Comparison of ENCODE assay signal across 1 cellular context in genomic region chr6:33508935-33509926, GRCh38.
TF ChIP-seq lines count a peak whose summit lies in the region.

No MANE protein-coding gene starts in this region.

TF ChIP-seq in H1, 55 proteins besides CTCF, POLR2A, EP300 and RAD21:
- TF ChIP-seq CTBP2 (IDR thresholded peaks at IDR 0.05; ENCODE audit: borderline replicate concordance, insufficient read depth, insufficient read length, low read length): no peak
- TF ChIP-seq EZH2 (IDR thresholded peaks at IDR 0.05; ENCODE audit: low read depth, low read length, severe bottlenecking): no peak
- peak; percentile 11; the same call in 1 of the 2 replicates for TF ChIP-seq KDM1A (IDR thresholded peaks at IDR 0.05; ENCODE audit: borderline replicate concordance, low read length)
